ENCODE assay signal across 18 cellular contexts in genomic region chr19:15216363-15216762, GRCh38. TPM values are rescaled to one million over a fixed set of nuclear protein-coding genes. Genes with fewer than 3 reads are reported as not detected.
A peak's percentile ranks its signal among the peaks of the same experiment; 100 is the strongest.
DNase-seq lines count a peak whose midpoint lies in the region; ATAC-seq and TF ChIP-seq lines count a peak whose summit lies in the region.
"Had no signal": no experiment of that assay in that cellular context is flagged by ENCODE, and none has a peak within 500 bp of the region (broad histone marks: within the 10 kb centered on the region; RNA-seq: fewer than 3 reads in every experiment).

No MANE protein-coding gene starts in this region.

- H3K4ac ChIP-seq in trophoblast cell (ENCODE audit: low read depth, low read length) = no peak overlapping the region

- H3K27me3 ChIP-seq in breast epithelium (no peaks in the 10 kb centered on the region), PC-3 (ENCODE audit: low read length) (no peaks in the 10 kb centered on the region), esophagus (ENCODE audit: control insufficient read depth in 1 of 2, insufficient read depth in 2 of 2, low read length in 2 of 2) (no peaks in the 10 kb centered on the region), trophoblast cell (ENCODE audit: insufficient read depth, low read length) (no peaks in the 10 kb centered on the region), suprapubic skin (no peaks in the 10 kb centered on the region)

- H3K79me1 ChIP-seq in trophoblast cell (ENCODE audit: low read length) = no peaks in the 10 kb centered on the region

- no TSS peak for BruUV-seq in MCF 10A (replicated peaks; lab: Mats Ljungman, UMichigan)
- no TSS peak for BruUV-seq in PC-3 (replicated peaks; lab: Mats Ljungman, UMichigan)

- H3K27ac ChIP-seq in breast epithelium = no peak overlapping the region
- H3K27ac ChIP-seq in PC-3 (ENCODE audit: low read length) = no peak overlapping the region
- peak overlapping the region; percentile 27 to 55 for H3K27ac ChIP-seq in esophagus (ENCODE audit: low read depth in 2 of 2, low read length in 1 of 2)
- no peak overlapping the region for H3K27ac ChIP-seq in trophoblast cell (ENCODE audit: low read depth, low read length)
- H3K27ac ChIP-seq in suprapubic skin = no peak overlapping the region

- H3K23ac ChIP-seq in trophoblast cell (ENCODE audit: low read length) = no peak overlapping the region

- no peak for TF ChIP-seq POLR2A in breast epithelium (IDR thresholded peaks at IDR 0.05)
- no peak for TF ChIP-seq POLR2A in suprapubic skin (IDR thresholded peaks at IDR 0.05)

- H3K9me3 ChIP-seq in breast epithelium (no peaks in the 10 kb centered on the region), PC-3 (ENCODE audit: low read length) (no peaks in the 10 kb centered on the region), esophagus (ENCODE audit: control insufficient read depth in 2 of 2, insufficient read depth in 1 of 2, low read depth in 1 of 2, low read length in 1 of 2) (no peaks in the 10 kb centered on the region), trophoblast cell (ENCODE audit: insufficient read depth, low read depth, low read length) (no peaks in the 10 kb centered on the region), suprapubic skin (no peaks in the 10 kb centered on the region)
- H3K9me3 ChIP-seq: SK-N-SH had no signal

- no peak overlapping the region for H4K8ac ChIP-seq in trophoblast cell (ENCODE audit: low read depth, low read length)

- intact Hi-C loops in MCF 10A (cut with micrococcal nuclease) (no loop called here), breast epithelium (cut with DNase I; ENCODE audit: low total_unique reads) (no loop called here), PC-3 (cut with micrococcal nuclease) (no loop called here)

- no peak overlapping the region for H2BK5ac ChIP-seq in trophoblast cell (ENCODE audit: low read depth, low read length, poor library complexity)

- H3K4me1 ChIP-seq in breast epithelium (no peaks in the 10 kb centered on the region), PC-3 (ENCODE audit: insufficient read depth, low read length) (peaks cover 4% of the 10 kb centered on the region; the same call in 1 of the 2 replicates), esophagus (ENCODE audit: control insufficient read depth in 2 of 2, insufficient read depth in 2 of 2, low read length in 1 of 2) (peaks cover 0 to 2% of the 10 kb centered on the region in 2 donors), trophoblast cell (ENCODE audit: control insufficient read depth in 1 of 2, insufficient read depth in 2 of 2, low read length in 2 of 2) (no peaks in the 10 kb centered on the region), suprapubic skin (no peaks in the 10 kb centered on the region)

- TF ChIP-seq CTCF in MCF 10A (IDR thresholded peaks at IDR 0.05; ENCODE audit: unreplicated experiment) (no peak), breast epithelium (IDR thresholded peaks at IDR 0.05) (no peak), PC-3 (conservative IDR thresholded peaks at IDR 0.05; ENCODE audit: low read depth, low read length) (no peak), suprapubic skin (IDR thresholded peaks at IDR 0.05) (no peak)

- H2BK12ac ChIP-seq in trophoblast cell (ENCODE audit: low read length) = no peak overlapping the region

- H3K4me2 ChIP-seq in PC-3 (ENCODE audit: low read length) (no peak overlapping the region), trophoblast cell (ENCODE audit: low read length) (no peak overlapping the region)
- H3K4me2 ChIP-seq: SK-N-SH had no signal

- WGBS in esophagus, 2 donors = 50 to 54% methylated on average over 7 of the region's 7 CpGs
- WGBS in trophoblast cell (ENCODE audit: extremely low coverage, insufficient coverage, insufficient read length) = no CpG with 5 or more reads among the region's 7 CpGs
- WGBS in suprapubic skin = 85% methylated on average over 7 of the region's 7 CpGs

- H3K9me3 Mint-ChIP-seq in MCF 10A (ENCODE audit: unreplicated experiment) = no peaks in the 10 kb centered on the region
- H3K9me3 Mint-ChIP-seq: CD14-positive monocyte had no signal

- H3K9ac ChIP-seq in PC-3 (ENCODE audit: low read length) (no peak overlapping the region), trophoblast cell (ENCODE audit: low read length) (no peak overlapping the region)
- H3K9ac ChIP-seq: SK-N-SH had no signal

- no peaks in the 10 kb centered on the region for H3K4me1 Mint-ChIP-seq in MCF 10A (ENCODE audit: insufficient read depth, unreplicated experiment)

- peak; percentile 49 for ATAC-seq in PC-3

- no peak overlapping the region for H2AK5ac ChIP-seq in trophoblast cell (ENCODE audit: low read length)

- no peaks in the 10 kb centered on the region for H3K27me3 Mint-ChIP-seq in MCF 10A (ENCODE audit: insufficient read depth, unreplicated experiment)

- H3K4me3 Mint-ChIP-seq in MCF 10A (ENCODE audit: unreplicated experiment) = no peak overlapping the region
- H3K4me3 Mint-ChIP-seq: CD14-positive monocyte had no signal

- H2AFZ ChIP-seq in PC-3 (ENCODE audit: low read length) = no peak overlapping the region
- no peak overlapping the region for H2AFZ ChIP-seq in trophoblast cell (ENCODE audit: insufficient read depth, low read length, poor library complexity)

- H3K36me3 Mint-ChIP-seq in MCF 10A (ENCODE audit: insufficient read depth, unreplicated experiment) = no peaks in the 10 kb centered on the region
- H3K36me3 Mint-ChIP-seq: CD14-positive monocyte had no signal

- H4K12ac ChIP-seq in trophoblast cell (ENCODE audit: low read depth, low read length) = no peak overlapping the region

- POLR2A ChIA-PET in MCF 10A (lab: Yijun Ruan, JAX) = interaction anchor here (0.9 kb wide), 1 partner anchor 15 kb away, joined by 4 read pairs; the partner anchor contains the start of gene NOTCH3
- POLR2A ChIA-PET in PC-3 (lab: Charles Lee; ENCODE audit: unreplicated experiment) = no interaction called here

- H3K79me2 ChIP-seq in PC-3 (ENCODE audit: low read length) (no peaks in the 10 kb centered on the region), trophoblast cell (ENCODE audit: control insufficient read depth, insufficient read depth, low read length, poor library complexity) (no peaks in the 10 kb centered on the region)

- H3K14ac ChIP-seq in trophoblast cell (ENCODE audit: low read length) = no peak overlapping the region

- H3K27ac Mint-ChIP-seq in MCF 10A (ENCODE audit: low read depth, unreplicated experiment) = no peak overlapping the region
- H3K27ac Mint-ChIP-seq: CD14-positive monocyte had no signal

- H4K91ac ChIP-seq in trophoblast cell (ENCODE audit: low read depth, low read length) = no peak overlapping the region

- H3K4me3 ChIP-seq in breast epithelium (no peak overlapping the region), PC-3 (ENCODE audit: low read length) (no peak overlapping the region), esophagus (ENCODE audit: low read depth in 1 of 2, low read length in 2 of 2) (no peak overlapping the region), trophoblast cell (ENCODE audit: low read depth, low read length) (no peak overlapping the region), suprapubic skin (no peak overlapping the region)

- H3K9me2 ChIP-seq in PC-3 (replicated peaks; ENCODE audit: low read length) = no peaks in the 10 kb centered on the region
- H3K9me2 ChIP-seq: SK-N-SH had no signal

- no peaks in the 10 kb centered on the region for H3F3A ChIP-seq in PC-3 (ENCODE audit: low read length, unreplicated experiment)

- H3K36me3 ChIP-seq in breast epithelium (no peaks in the 10 kb centered on the region), PC-3 (ENCODE audit: low read depth, low read length) (no peaks in the 10 kb centered on the region), esophagus (ENCODE audit: control insufficient read depth in 2 of 2, insufficient read depth in 2 of 2, low read length in 1 of 2) (no peaks in the 10 kb centered on the region), trophoblast cell (ENCODE audit: control insufficient read depth in 1 of 2, insufficient read depth in 2 of 2, low read length in 2 of 2) (no peaks in the 10 kb centered on the region), suprapubic skin (no peaks in the 10 kb centered on the region)

- TF ChIP-seq EP300 in suprapubic skin (IDR thresholded peaks at IDR 0.05) = no peak

- no peak overlapping the region for H2BK120ac ChIP-seq in trophoblast cell (ENCODE audit: insufficient read depth, low read length, poor library complexity)

- DNase-seq in MCF 10A (ENCODE audit: unreplicated experiment) = peak; percentile 54
- DNase-seq in breast epithelium (ENCODE audit: low spot score in 2 of 2) = no peak
- DNase-seq in PC-3 = peak; percentile 80
- peak; percentile 62 to 66 for DNase-seq in trophoblast cell
- no peak for DNase-seq in 8988T
- DNase-seq in suprapubic skin (ENCODE audit: low spot score in 2 of 2) = no peak
- DNase-seq in NCI-H524 (lab: John Stamatoyannopoulos, UW) = no peak
- DNase-seq: GDM1, KG1, MV-4-11, NCI-H1105 treated with DMSO at 0.1 percent for 48 hours, NCI-H2029 treated with DMSO at 0.1 percent for 48 hours, NCI-H526 treated with DMSO at 0.1 percent for 48 hours, RPMI8226, SHP77 treated with DMSO at 0.1 percent for 48 hours, SK-N-SH had no signal

- H3K18ac ChIP-seq in trophoblast cell (ENCODE audit: low read length) = no peak overlapping the region

- no peaks in the 10 kb centered on the region for H4K20me1 ChIP-seq in PC-3 (ENCODE audit: low read length)

- CTCF ChIA-PET in MCF 10A (lab: Yijun Ruan, JAX) (interaction anchor here (0.7 to 1.1 kb wide), 3 partner anchors 33 to 59 kb away, joined by 3 to 5 read pairs (median 3); no protein-coding TSS in a partner anchor), PC-3 (lab: Charles Lee) (interaction anchor here (0.6 to 0.7 kb wide), 3 partner anchors 20 to 132 kb away, joined by 3 to 8 read pairs (median 6); no protein-coding TSS in a partner anchor)

RNA-seq across cellular contexts. Expression of gene NOTCH3, which starts 15.6 kb away (rescaled TPM):
- total RNA-seq in MCF 10A (2022) = 3.7 and 7.7 TPM in 2 replicates
- 10 to 100 TPM; 22.0 to 36.4 (median 22.7) TPM for total RNA-seq in breast epithelium
- 21.5 and 28.1 TPM in 2 replicates for total RNA-seq in PC-3 (2014; rRNA removed)
- polyA plus RNA-seq in esophagus = 10 to 100 TPM; 34.7 to 46.2 TPM
- 34.4 and 37.9 TPM in 2 replicates for polyA plus RNA-seq in trophoblast cell (2013)
- total RNA-seq in suprapubic skin = 100 to 1,000 TPM; 205 to 253 (median 245) TPM

RNA-seq across cellular contexts. Expression of gene EPHX3, which starts 15.9 kb away (rescaled TPM):
- 0.96 and 1.1 TPM in 2 replicates for total RNA-seq in MCF 10A (2022)
- total RNA-seq in breast epithelium = under 1 TPM in 1 of 3 donors, not detected in 2; 0.29 TPM
- total RNA-seq in PC-3 (2014; rRNA removed) = not detected in 2 replicates
- polyA plus RNA-seq in esophagus = 10 to 100 TPM; 30.4 to 69.8 TPM
- 4.4 and 4.7 TPM in 2 replicates for polyA plus RNA-seq in trophoblast cell (2013)
- 10 to 100 TPM in 3 of 4 donors, 1 to 10 TPM in 1; 8.0 to 81.6 (median 47.5) TPM for total RNA-seq in suprapubic skin

Comparison
In these comparisons a context has a peak if more than half of its experiments do, and no peak if none do; other contexts are left out.
1. DNase-seq: peak in MCF 10A (single experiment), PC-3 (single experiment) and trophoblast cell (2 of 2); none in breast epithelium (0 of 2), 8988T (single experiment), suprapubic skin (0 of 2) and NCI-H524 (0 of 2).
2. H3K27ac ChIP-seq: peak in esophagus (2 of 2); none in breast epithelium (0 of 2), PC-3 (single experiment), trophoblast cell (single experiment) and suprapubic skin (single experiment).